Comparison of ENCODE assay signal across 1 cellular context in genomic region chr1:28374297-28374696, GRCh38.
TF ChIP-seq lines count a peak whose summit lies in the region.

No MANE protein-coding gene starts in this region.

TF ChIP-seq in SK-N-SH, 30 proteins besides CTCF, POLR2A, EP300 and RAD21 (continued from another document):
- TF ChIP-seq PBX3 (IDR thresholded peaks at IDR 0.05): no peak
- 0 out of 2 replicates have a peak, but pooled peaks have one; percentile 26 for TF ChIP-seq JUND (IDR thresholded peaks at IDR 0.05)
- TF ChIP-seq MEF2A (IDR thresholded peaks at IDR 0.05; ENCODE audit: borderline replicate concordance, low read depth): no peak
- TF ChIP-seq GATA2 (CRISPR knock-in tag; IDR thresholded peaks at IDR 0.05): no peak
- peak; percentile 50 for TF ChIP-seq TCF12 (IDR thresholded peaks at IDR 0.05)
- no peak for TF ChIP-seq FOXJ3 (CRISPR knock-in tag; IDR thresholded peaks at IDR 0.05)
- TF ChIP-seq RXRA (IDR thresholded peaks at IDR 0.05; ENCODE audit: borderline replicate concordance, low read depth): no peak
- TF ChIP-seq CHD2 (IDR thresholded peaks at IDR 0.05; ENCODE audit: low read length, partially characterized antibody): no peak
